Comparison of ENCODE assay signal across 18 cellular contexts in genomic region chrX:100407784-100408642, GRCh38. TPM values are rescaled to one million over a fixed set of nuclear protein-coding genes. Genes with fewer than 3 reads are reported as not detected.
DNase-seq lines count a peak whose midpoint lies in the region; ATAC-seq and TF ChIP-seq lines count a peak whose summit lies in the region.
"Had no signal": no experiment of that assay in that cellular context is flagged by ENCODE, and none has a peak within 500 bp of the region (broad histone marks: within the 10 kb centered on the region; RNA-seq: fewer than 3 reads in every experiment).

No MANE protein-coding gene starts in this region.

- TF ChIP-seq CTCF in chondrocyte (IDR thresholded peaks at IDR 0.05) (no peak), stomach (IDR thresholded peaks at IDR 0.05) (no peak)

- no peaks in the 10 kb centered on the region for H3K9me3 Mint-ChIP-seq in activated CD8-positive, alpha-beta memory T cell treated with anti-CD3 and anti-CD28 coated beads, Interleukin-2, amount 10 ng/mL, durations not matched to agents 7 days and 5 days (ENCODE audit: low read depth)
- no peaks in the 10 kb centered on the region for H3K9me3 Mint-ChIP-seq in chondrocyte (ENCODE audit: low read depth)
- H3K9me3 Mint-ChIP-seq: activated T-helper 2 cell treated with anti-CD3 and anti-CD28 coated beads, Interferon-gamma antibody, Interleukin-2, Interleukin-4, amounts not matched to agents 10 μg/mL and 5 μg/mL and 100 μg/mL, durations not matched to agents 14 hours and 24 hours and 36 hours; stimulated activated naive CD8-positive, alpha-beta T cell treated with anti-CD3 and anti-CD28 coated beads, Interleukin-15, Interleukin-2, amounts not matched to agents 100 ng/mL and 50 ng/mL, for 24 hours had no signal

- peaks cover 0 to 29% (median 26%) of the 10 kb centered on the region in 4 donors for H3K4me1 ChIP-seq in stomach

- H3K4me3 ChIP-seq in stomach, result peak overlapping the region in 3 of 4 donors; percentile 32 to 52 (median 46)

- H3K9me3 ChIP-seq in stomach, result peaks cover 0 to 16% (median 4%) of the 10 kb centered on the region in 4 donors

- no peak overlapping the region for H3K4me3 Mint-ChIP-seq in activated CD8-positive, alpha-beta memory T cell treated with anti-CD3 and anti-CD28 coated beads, Interleukin-2, amount 10 ng/mL, durations not matched to agents 7 days and 5 days
- H3K4me3 Mint-ChIP-seq in chondrocyte (ENCODE audit: unreplicated experiment), result no peak overlapping the region
- H3K4me3 Mint-ChIP-seq: stimulated activated naive CD8-positive, alpha-beta T cell treated with anti-CD3 and anti-CD28 coated beads, Interleukin-15, Interleukin-2, amounts not matched to agents 100 ng/mL and 50 ng/mL, for 24 hours had no signal

- no peak for TF ChIP-seq EP300 in stomach (IDR thresholded peaks at IDR 0.05)

- peaks cover 2% of the 10 kb centered on the region for H3K4me1 Mint-ChIP-seq in activated CD8-positive, alpha-beta memory T cell treated with anti-CD3 and anti-CD28 coated beads, Interleukin-2, amount 10 ng/mL, durations not matched to agents 7 days and 5 days
- peaks cover 43% of the 10 kb centered on the region for H3K4me1 Mint-ChIP-seq in chondrocyte (ENCODE audit: low read depth)

- TF ChIP-seq POLR2A in stomach (IDR thresholded peaks at IDR 0.05), result no peak

- CTCF ChIA-PET in activated CD8-positive, alpha-beta memory T cell treated with anti-CD3 and anti-CD28 coated beads, Interleukin-2, amount 10 ng/mL, durations not matched to agents 7 days and 5 days (lab: Charles Lee), result no interaction called here

- no peak for ATAC-seq in activated CD8-positive, alpha-beta memory T cell treated with anti-CD3 and anti-CD28 coated beads, Interleukin-2, amount 10 ng/mL, durations not matched to agents 7 days and 5 days
- no peak for ATAC-seq in GM19324 (IDR thresholded peaks at IDR 0.05; ENCODE audit: low FRiP score, unreplicated experiment)
- no peak for ATAC-seq in HG03565 (IDR thresholded peaks at IDR 0.05; ENCODE audit: unreplicated experiment)
- ATAC-seq: naive thymus-derived CD4-positive, alpha-beta T cell had no signal

- peaks cover 10 to 88% (median 64%) of the 10 kb centered on the region in 3 donors for H3K27me3 ChIP-seq in stomach

- WGBS in stomach, 5 donors, result 6 to 52% (median 15%) methylated on average over 36 to 76 of the region's 76 CpGs

- H3K36me3 ChIP-seq in stomach, result no peaks in the 10 kb centered on the region

- peaks cover 73% of the 10 kb centered on the region for H3K27me3 Mint-ChIP-seq in activated CD8-positive, alpha-beta memory T cell treated with anti-CD3 and anti-CD28 coated beads, Interleukin-2, amount 10 ng/mL, durations not matched to agents 7 days and 5 days
- H3K27me3 Mint-ChIP-seq in chondrocyte (ENCODE audit: low read depth), result peaks cover 54% of the 10 kb centered on the region

- intact Hi-C loops in stomach (cut with DNase I; ENCODE audit: low total_unique reads), result loop anchor here (10.0 kb wide), 1 partner anchor 1073 kb away; no protein-coding TSS in a partner anchor

- H3K27ac ChIP-seq in stomach, result no peak overlapping the region
- H3K27ac ChIP-seq: skin epidermis had no signal

- no peak for DNase-seq in activated CD8-positive, alpha-beta memory T cell treated with anti-CD3 and anti-CD28 coated beads, Interleukin-2, amount 10 ng/mL, durations not matched to agents 7 days and 5 days
- no peak for DNase-seq in activated CD8-positive, alpha-beta memory T cell treated with anti-CD3 and anti-CD28 coated beads for 24 hours
- DNase-seq in chondrocyte (ENCODE audit: low spot score) (peak; percentile 90), lung microvascular endothelial cell (ENCODE audit: low read depth in 2 of 2) (peak; percentile 21 to 46), stomach (no peak), DMS79 (lab: John Stamatoyannopoulos, UW) (no peak)
- DNase-seq: ACHN; effector memory CD4-positive, alpha-beta T cell; Kasumi-1; naive thymus-derived CD4-positive, alpha-beta T cell; NCI-H1694 treated with DMSO at 0.1 percent for 48 hours; NCI-H524 treated with DMSO at 0.1 percent for 48 hours had no signal

- peaks cover 2% of the 10 kb centered on the region for H3K36me3 Mint-ChIP-seq in activated CD8-positive, alpha-beta memory T cell treated with anti-CD3 and anti-CD28 coated beads, Interleukin-2, amount 10 ng/mL, durations not matched to agents 7 days and 5 days
- peaks cover 5% of the 10 kb centered on the region for H3K36me3 Mint-ChIP-seq in chondrocyte (ENCODE audit: low read depth)
- H3K36me3 Mint-ChIP-seq: naive thymus-derived CD4-positive, alpha-beta T cell had no signal

- peak overlapping the region; percentile 56 for H3K27ac Mint-ChIP-seq in activated CD8-positive, alpha-beta memory T cell treated with anti-CD3 and anti-CD28 coated beads, Interleukin-2, amount 10 ng/mL, durations not matched to agents 7 days and 5 days
- H3K27ac Mint-ChIP-seq in chondrocyte (ENCODE audit: unreplicated experiment), result no peak overlapping the region
- H3K27ac Mint-ChIP-seq: activated T-helper 2 cell treated with anti-CD3 and anti-CD28 coated beads, Interferon-gamma antibody, Interleukin-2, Interleukin-4, amounts not matched to agents 10 μg/mL and 5 μg/mL and 100 μg/mL, durations not matched to agents 14 hours and 24 hours and 36 hours; naive thymus-derived CD4-positive, alpha-beta T cell; stimulated activated naive CD8-positive, alpha-beta T cell treated with anti-CD3 and anti-CD28 coated beads, Interleukin-15, Interleukin-2, amounts not matched to agents 100 ng/mL and 50 ng/mL, for 24 hours had no signal

RNA-seq across cellular contexts. Expression of gene PCDH19, which starts 2.1 kb away (rescaled TPM):
- not detected for total RNA-seq in activated CD8-positive, alpha-beta memory T cell treated with anti-CD3 and anti-CD28 coated beads, Interleukin-2, amount 10 ng/mL, durations not matched to agents 7 days and 5 days
- 5.0 to 63.2 TPM (median 5.3 TPM) in 3 replicates for total RNA-seq in chondrocyte
- total RNA-seq in lung microvascular endothelial cell, result under 0.01 and 0.20 TPM in 2 replicates
- total RNA-seq in stomach, result 1 to 10 TPM in 1 of 5 donors, under 1 TPM in 3, not detected in 1; under 0.01 to 1.3 (median 0.58) TPM
- polyA plus RNA-seq in stomach, result under 1 TPM in 2 of 3 donors, not detected in 1; 0.10 to 0.15 TPM
- total RNA-seq: activated T-helper 2 cell treated with anti-CD3 and anti-CD28 coated beads, Interferon-gamma antibody, Interleukin-2, Interleukin-4, amounts not matched to agents 10 μg/mL and 5 μg/mL and 100 μg/mL, durations not matched to agents 14 hours and 24 hours and 36 hours; T-helper 2 cell treated with Interferon-gamma antibody and Interleukin-4, amounts not matched to agents 100 ng/mL and 5 ng/mL, for 36 hours had no signal
- polyA plus RNA-seq: naive thymus-derived CD4-positive, alpha-beta T cell had no signal

Comparison
In these comparisons a context has a peak if more than half of its experiments do, and no peak if none do; other contexts are left out.
1. DNase-seq: peak in chondrocyte (single experiment) and lung microvascular endothelial cell (2 of 2); none in activated CD8-positive, alpha-beta memory T cell treated with anti-CD3 and anti-CD28 coated beads, Interleukin-2, amount 10 ng/mL, durations not matched to agents 7 days and 5 days (single experiment), activated CD8-positive, alpha-beta memory T cell treated with anti-CD3 and anti-CD28 coated beads for 24 hours (single experiment), stomach (single experiment) and DMS79 (single experiment).